13 cellular contexts compared by ENCODE assay signal in the genomic region with DNA sequence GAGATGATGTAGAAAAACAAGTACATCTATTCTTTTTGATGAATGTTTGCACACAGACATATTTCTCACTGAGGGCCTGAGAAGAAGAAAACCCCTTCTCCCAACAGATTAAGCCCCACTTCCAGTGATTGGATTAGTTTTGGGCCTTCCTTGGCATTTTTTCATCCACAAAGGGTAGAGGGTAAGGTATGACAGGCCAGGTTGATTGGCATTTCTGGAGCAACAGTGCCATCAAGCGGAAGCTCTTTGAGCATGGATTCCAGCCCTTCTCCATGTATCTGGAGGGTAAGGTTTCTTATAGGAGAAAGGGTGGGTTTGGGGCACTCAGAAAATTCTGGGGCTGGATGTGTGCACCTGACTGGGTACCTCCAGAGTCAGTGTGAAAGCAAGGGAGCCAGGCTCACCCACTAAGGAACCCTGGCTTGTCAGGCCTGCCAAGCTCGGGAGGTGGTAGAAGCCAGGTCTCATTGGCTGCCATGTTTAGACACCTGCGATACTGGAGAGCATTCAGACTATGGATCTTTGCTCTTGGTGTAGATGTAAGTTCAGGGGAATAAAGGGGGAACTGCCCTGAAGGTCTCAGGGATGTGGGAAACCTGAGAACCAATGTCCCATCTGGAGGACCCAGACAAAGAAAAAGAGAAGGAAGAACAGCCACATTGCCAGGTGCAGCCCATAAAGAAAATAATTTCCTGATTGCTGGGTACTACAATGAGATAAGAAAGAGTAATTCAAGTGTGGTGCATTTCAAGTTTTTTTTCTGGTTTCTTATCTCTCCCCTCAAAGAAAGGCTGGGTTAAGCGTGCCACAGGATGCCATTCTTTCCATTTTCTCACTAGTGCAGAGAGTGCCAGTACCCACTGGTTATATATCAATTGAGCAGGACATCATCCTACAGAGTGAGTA.
DNase-seq lines count a peak whose midpoint lies in the region; ATAC-seq and TF ChIP-seq lines count a peak whose summit lies in the region.
"Had no signal": no experiment of that assay in that cellular context is flagged by ENCODE, and none has a peak within 500 bp of the region (broad histone marks: within the 10 kb centered on the region; RNA-seq: fewer than 3 reads in every experiment).

No MANE protein-coding gene starts in this region.

- no peak overlapping the region for H3K27ac Mint-ChIP-seq in progenitor cell of endocrine pancreas
- H3K27ac Mint-ChIP-seq: dendritic cell treated with granulocyte-macrophage colony-stimulating factor and Interleukin-4, amounts not matched to agents 40 ng/mL and 50 ng/mL, for 4 days had no signal

- H3K79me2 ChIP-seq in Loucy (ENCODE audit: insufficient read depth, low read length) = no peaks in the 10 kb centered on the region

- H3K9me2 ChIP-seq in Loucy (replicated peaks; ENCODE audit: low read depth, low read length) = no peaks in the 10 kb centered on the region

- DNase-seq in WERI-Rb-1 (peak; percentile 88), progenitor cell of endocrine pancreas (ENCODE audit: low spot score, unreplicated experiment) (no peak), NCI-H510A treated with DMSO at 0.1 percent for 48 hours (lab: John Stamatoyannopoulos, UW) (no peak), OCI-M1 (lab: John Stamatoyannopoulos, UW) (no peak)
- DNase-seq in activated effector memory CD4-positive, alpha-beta T cell treated with anti-CD3 and anti-CD28 coated beads, Interleukin-2, amount 50 U/mL, for 16 hours = no peak
- DNase-seq: foreskin fibroblast; stimulated activated naive CD8-positive, alpha-beta T cell treated with anti-CD3 and anti-CD28 coated beads, Interleukin-15, Interleukin-2, amounts not matched to agents 100 U/mL and 50 U/mL, for 24 hours; T1000 had no signal

- peaks cover 26% of the 10 kb centered on the region for H3K36me3 Mint-ChIP-seq in progenitor cell of endocrine pancreas (ENCODE audit: insufficient read depth)

- H3K36me3 ChIP-seq in Loucy (ENCODE audit: insufficient read depth, low read length) (no peaks in the 10 kb centered on the region), WERI-Rb-1 (no peaks in the 10 kb centered on the region)

- no peaks in the 10 kb centered on the region for H3K9me3 ChIP-seq in Loucy (ENCODE audit: insufficient read depth, low read depth, low read length)
- H3K9me3 ChIP-seq in WERI-Rb-1 (ENCODE audit: severe bottlenecking) = no peaks in the 10 kb centered on the region

- no peaks in the 10 kb centered on the region for H3K27me3 Mint-ChIP-seq in progenitor cell of endocrine pancreas
- H3K27me3 Mint-ChIP-seq: dendritic cell treated with granulocyte-macrophage colony-stimulating factor and Interleukin-4, amounts not matched to agents 40 ng/mL and 50 ng/mL, for 4 days had no signal

- no peaks in the 10 kb centered on the region for H4K20me1 ChIP-seq in Loucy (ENCODE audit: insufficient read depth, low read length, poor library complexity, severe bottlenecking)

- H3F3A ChIP-seq in Loucy (ENCODE audit: low read depth) = no peaks in the 10 kb centered on the region

- H3K4me1 Mint-ChIP-seq in progenitor cell of endocrine pancreas (ENCODE audit: low read depth) = no peaks in the 10 kb centered on the region
- H3K4me1 Mint-ChIP-seq: neural crest cell had no signal

- H3K4me3 ChIP-seq in Loucy (ENCODE audit: low read length, poor library complexity, severe bottlenecking) (peak overlapping the region; percentile 60), WERI-Rb-1 (ENCODE audit: low read depth, low read length) (peak overlapping the region; percentile 17)

- H3K9ac ChIP-seq in Loucy (ENCODE audit: low read depth, low read length, poor library complexity, severe bottlenecking) = no peak overlapping the region

- H3K9me3 Mint-ChIP-seq in progenitor cell of endocrine pancreas (ENCODE audit: low read depth) = peaks cover 5% of the 10 kb centered on the region
- H3K9me3 Mint-ChIP-seq: dendritic cell treated with granulocyte-macrophage colony-stimulating factor and Interleukin-4, amounts not matched to agents 40 ng/mL and 50 ng/mL, for 4 days had no signal

- no peak overlapping the region for H3K4me3 Mint-ChIP-seq in progenitor cell of endocrine pancreas (ENCODE audit: low read depth)
- H3K4me3 Mint-ChIP-seq: dendritic cell treated with granulocyte-macrophage colony-stimulating factor and Interleukin-4, amounts not matched to agents 40 ng/mL and 50 ng/mL, for 4 days; neural crest cell had no signal

- peak overlapping the region; percentile 75; the same call in 1 of the 2 replicates for H2AFZ ChIP-seq in Loucy (ENCODE audit: low read length)

- peak; percentile 43 for ATAC-seq in GM18873 (IDR thresholded peaks at IDR 0.05; ENCODE audit: low FRiP score, unreplicated experiment)
- ATAC-seq: stimulated activated naive CD8-positive, alpha-beta T cell treated with anti-CD3 and anti-CD28 coated beads, Interleukin-15, Interleukin-2, amounts not matched to agents 100 U/mL and 50 U/mL, for 24 hours had no signal

- peak; percentile 51 for TF ChIP-seq CTCF in 22Rv1 (IDR thresholded peaks at IDR 0.05)
- peak; percentile 64 for TF ChIP-seq CTCF in Loucy (conservative IDR thresholded peaks at IDR 0.05; ENCODE audit: low read length)
- TF ChIP-seq CTCF in WERI-Rb-1 (IDR thresholded peaks at IDR 0.05; ENCODE audit: low read depth, low read length) = peak; percentile 65
- TF ChIP-seq CTCF in progenitor cell of endocrine pancreas (IDR thresholded peaks at IDR 0.05; ENCODE audit: unreplicated experiment) = no peak

- no peaks in the 10 kb centered on the region for H3K27me3 ChIP-seq in Loucy (ENCODE audit: insufficient read depth, low read length, poor library complexity, severe bottlenecking)
- H3K27me3 ChIP-seq in WERI-Rb-1 (ENCODE audit: insufficient read depth, low read depth, severe bottlenecking) = no peaks in the 10 kb centered on the region

- no peaks in the 10 kb centered on the region for H3K4me1 ChIP-seq in Loucy (ENCODE audit: insufficient read depth, low read length, poor library complexity, severe bottlenecking)

- peak overlapping the region; percentile 66 for H3K4me2 ChIP-seq in Loucy (ENCODE audit: low read depth, low read length, poor library complexity, severe bottlenecking)

- H3K27ac ChIP-seq in 22Rv1 (peak overlapping the region; percentile 62), WERI-Rb-1 (peak overlapping the region; percentile 78)
